In the genomic region with DNA sequence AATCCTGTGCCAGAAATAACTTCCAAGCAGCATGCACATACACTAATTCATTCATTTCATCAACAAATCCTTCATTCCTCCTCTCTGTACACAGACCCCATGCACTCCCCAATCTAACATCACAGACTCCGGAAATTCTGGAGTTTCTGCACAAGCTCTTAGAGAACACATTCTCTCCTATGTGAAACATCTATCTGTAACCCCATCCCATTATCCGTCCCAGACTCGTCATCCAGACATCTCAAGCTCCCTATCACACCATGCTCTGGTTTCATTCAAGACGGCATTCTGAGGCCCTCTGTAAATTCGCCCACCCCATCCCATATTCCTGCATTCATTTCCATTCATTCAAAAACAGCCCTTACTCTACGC, we compare ENCODE assay signal across 8 cellular contexts. TPM values are rescaled to one million over a fixed set of nuclear protein-coding genes. Genes with fewer than 3 reads are reported as not detected.
DNase-seq lines count a peak whose midpoint lies in the region; ATAC-seq and TF ChIP-seq lines count a peak whose summit lies in the region.

No MANE protein-coding gene starts in this region.

- H3K4me3 ChIP-seq in liver (ENCODE audit: low read depth in 1 of 3, low read length in 3 of 3) (peak overlapping the region; percentile 71 to 89 (median 82)), upper lobe of left lung (peak overlapping the region; percentile 65 to 87 (median 70))

- no peaks in the 10 kb centered on the region for H3K36me3 ChIP-seq in liver (ENCODE audit: control insufficient read depth in 4 of 4, insufficient read depth in 3 of 4, low read depth in 1 of 4, low read length in 3 of 4)
- no peaks in the 10 kb centered on the region for H3K36me3 ChIP-seq in upper lobe of left lung

- WGBS in liver = under 1% methylated on average over 6 of the region's 6 CpGs
- whole genome bisulfite sequencing in upper lobe of left lung, 2 donors = 0 to 1% methylated on average over 6 of the region's 6 CpGs

- H3K27ac ChIP-seq in angular gyrus (ENCODE audit: low read depth, low read length) (peak overlapping the region; percentile 88), liver (ENCODE audit: low read depth in 1 of 2, low read length in 2 of 2) (peak overlapping the region; percentile 80 to 82), upper lobe of left lung (peak overlapping the region; percentile 85 to 95 (median 90))

- H3K27me3 ChIP-seq in liver (ENCODE audit: control insufficient read depth in 4 of 4, insufficient read depth in 4 of 4, low read length in 3 of 4) (no peaks in the 10 kb centered on the region), upper lobe of left lung (no peaks in the 10 kb centered on the region)

- ATAC-seq in HG03139 (IDR thresholded peaks at IDR 0.05; ENCODE audit: unreplicated experiment) (peak; percentile 5), upper lobe of left lung (ENCODE audit: low FRiP score in 2 of 2) (no peak)

- TF ChIP-seq POLR2A in upper lobe of left lung (IDR thresholded peaks at IDR 0.05) = no peak

- no peak for TF ChIP-seq EP300 in upper lobe of left lung (IDR thresholded peaks at IDR 0.05)

- no peak for DNase-seq in activated CD4-positive, alpha-beta T cell treated with anti-CD3 and anti-CD28 coated beads, Interleukin-2, amount 10 ng/mL, durations not matched to agents 24 days and 14 days
- DNase-seq in activated CD4-positive, alpha-beta T cell treated with anti-CD3 and anti-CD28 coated beads, Interleukin-2, amount 50 U/mL, for 1 hour = no peak
- DNase-seq in upper lobe of left lung (no peak), mucosa of gallbladder (ENCODE audit: low spot score) (no peak)
- no peak for DNase-seq in central memory CD4-positive, alpha-beta T cell

- H3K4me1 Mint-ChIP-seq in activated CD4-positive, alpha-beta T cell treated with anti-CD3 and anti-CD28 coated beads, Interleukin-2, amount 10 ng/mL, durations not matched to agents 24 days and 14 days = peaks cover 27% of the 10 kb centered on the region

- H3K9me3 ChIP-seq in liver (ENCODE audit: control insufficient read depth in 4 of 4, low read length in 3 of 4) (no peaks in the 10 kb centered on the region), upper lobe of left lung (peaks cover 0 to 12% (median 11%) of the 10 kb centered on the region in 4 donors)

- H3K27ac Mint-ChIP-seq in activated CD4-positive, alpha-beta T cell treated with anti-CD3 and anti-CD28 coated beads, Interleukin-2, amount 10 ng/mL, durations not matched to agents 24 days and 14 days = peak overlapping the region; percentile 94

- peaks cover 7% of the 10 kb centered on the region for H3K9me3 Mint-ChIP-seq in activated CD4-positive, alpha-beta T cell treated with anti-CD3 and anti-CD28 coated beads, Interleukin-2, amount 10 ng/mL, durations not matched to agents 24 days and 14 days

- peaks cover 7 to 20% (median 15%) of the 10 kb centered on the region in 4 donors for H3K4me1 ChIP-seq in liver (ENCODE audit: control insufficient read depth in 4 of 4, insufficient read depth in 4 of 4, low read length in 3 of 4)
- peaks cover 15 to 20% (median 17%) of the 10 kb centered on the region in 4 donors for H3K4me1 ChIP-seq in upper lobe of left lung

- intact Hi-C loops in activated CD4-positive, alpha-beta T cell treated with anti-CD3 and anti-CD28 coated beads, Interleukin-2, amount 10 ng/mL, durations not matched to agents 24 days and 14 days (cut with micrococcal nuclease) = loop anchor here (1.0 to 5.0 kb wide), 4 partner anchors 11 to 706 kb away; a partner anchor contains a TSS

- H3K27me3 Mint-ChIP-seq in activated CD4-positive, alpha-beta T cell treated with anti-CD3 and anti-CD28 coated beads, Interleukin-2, amount 10 ng/mL, durations not matched to agents 24 days and 14 days = peaks cover 2% of the 10 kb centered on the region

- no peak for TF ChIP-seq RAD21 in liver (IDR thresholded peaks at IDR 0.05)

- TF ChIP-seq CTCF in liver (IDR thresholded peaks at IDR 0.05; ENCODE audit: low read depth, low read length, missing input control) (no peak), upper lobe of left lung (IDR thresholded peaks at IDR 0.05) (no peak)

- H3K36me3 Mint-ChIP-seq in activated CD4-positive, alpha-beta T cell treated with anti-CD3 and anti-CD28 coated beads, Interleukin-2, amount 10 ng/mL, durations not matched to agents 24 days and 14 days (ENCODE audit: low read depth) = peaks cover 21% of the 10 kb centered on the region

- H3K9ac ChIP-seq in liver (ENCODE audit: low read depth in 1 of 2, low read length in 2 of 2) = peak overlapping the region in 1 of 2 donors; percentile 63

- H3K4me3 Mint-ChIP-seq in activated CD4-positive, alpha-beta T cell treated with anti-CD3 and anti-CD28 coated beads, Interleukin-2, amount 10 ng/mL, durations not matched to agents 24 days and 14 days = peak overlapping the region; percentile 87

TF ChIP-seq in liver, 16 proteins besides CTCF, POLR2A, EP300 and RAD21:
- TF ChIP-seq GABPA (IDR thresholded peaks at IDR 0.05 in 1 of 2, conservative IDR thresholded peaks at IDR 0.05 in 1 of 2) (no peak), TAF1 (conservative IDR thresholded peaks at IDR 0.05) (no peak), YY1 (IDR thresholded peaks at IDR 0.05) (no peak), HNF4G (IDR thresholded peaks at IDR 0.05) (no peak), FOXA1 (IDR thresholded peaks at IDR 0.05) (no peak), NR2F2 (IDR thresholded peaks at IDR 0.05) (no peak), JUND (IDR thresholded peaks at IDR 0.05) (no peak), RXRA (IDR thresholded peaks at IDR 0.05) (no peak), HNF4A (conservative IDR thresholded peaks at IDR 0.05) (no peak), EGR1 (IDR thresholded peaks at IDR 0.05; ENCODE audit: low read depth in 2 of 2) (no peak), FOXA2 (IDR thresholded peaks at IDR 0.05) (no peak), SP1 (IDR thresholded peaks at IDR 0.05) (no peak)
- TF ChIP-seq, protein P1, sequence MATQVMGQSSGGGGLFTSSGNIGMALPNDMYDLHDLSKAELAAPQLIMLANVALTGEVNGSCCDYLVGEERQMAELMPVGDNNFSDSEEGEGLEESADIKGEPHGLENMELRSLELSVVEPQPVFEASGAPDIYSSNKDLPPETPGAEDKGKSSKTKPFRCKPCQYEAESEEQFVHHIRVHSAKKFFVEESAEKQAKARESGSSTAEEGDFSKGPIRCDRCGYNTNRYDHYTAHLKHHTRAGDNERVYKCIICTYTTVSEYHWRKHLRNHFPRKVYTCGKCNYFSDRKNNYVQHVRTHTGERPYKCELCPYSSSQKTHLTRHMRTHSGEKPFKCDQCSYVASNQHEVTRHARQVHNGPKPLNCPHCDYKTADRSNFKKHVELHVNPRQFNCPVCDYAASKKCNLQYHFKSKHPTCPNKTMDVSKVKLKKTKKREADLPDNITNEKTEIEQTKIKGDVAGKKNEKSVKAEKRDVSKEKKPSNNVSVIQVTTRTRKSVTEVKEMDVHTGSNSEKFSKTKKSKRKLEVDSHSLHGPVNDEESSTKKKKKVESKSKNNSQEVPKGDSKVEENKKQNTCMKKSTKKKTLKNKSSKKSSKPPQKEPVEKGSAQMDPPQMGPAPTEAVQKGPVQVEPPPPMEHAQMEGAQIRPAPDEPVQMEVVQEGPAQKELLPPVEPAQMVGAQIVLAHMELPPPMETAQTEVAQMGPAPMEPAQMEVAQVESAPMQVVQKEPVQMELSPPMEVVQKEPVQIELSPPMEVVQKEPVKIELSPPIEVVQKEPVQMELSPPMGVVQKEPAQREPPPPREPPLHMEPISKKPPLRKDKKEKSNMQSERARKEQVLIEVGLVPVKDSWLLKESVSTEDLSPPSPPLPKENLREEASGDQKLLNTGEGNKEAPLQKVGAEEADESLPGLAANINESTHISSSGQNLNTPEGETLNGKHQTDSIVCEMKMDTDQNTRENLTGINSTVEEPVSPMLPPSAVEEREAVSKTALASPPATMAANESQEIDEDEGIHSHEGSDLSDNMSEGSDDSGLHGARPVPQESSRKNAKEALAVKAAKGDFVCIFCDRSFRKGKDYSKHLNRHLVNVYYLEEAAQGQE (IDR thresholded peaks at IDR 0.05) = no peak
- TF ChIP-seq, protein P2, sequence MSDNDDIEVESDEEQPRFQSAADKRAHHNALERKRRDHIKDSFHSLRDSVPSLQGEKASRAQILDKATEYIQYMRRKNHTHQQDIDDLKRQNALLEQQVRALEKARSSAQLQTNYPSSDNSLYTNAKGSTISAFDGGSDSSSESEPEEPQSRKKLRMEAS (IDR thresholded peaks at IDR 0.05) = no peak
- TF ChIP-seq, protein P3, sequence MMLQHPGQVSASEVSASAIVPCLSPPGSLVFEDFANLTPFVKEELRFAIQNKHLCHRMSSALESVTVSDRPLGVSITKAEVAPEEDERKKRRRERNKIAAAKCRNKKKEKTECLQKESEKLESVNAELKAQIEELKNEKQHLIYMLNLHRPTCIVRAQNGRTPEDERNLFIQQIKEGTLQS (IDR thresholded peaks at IDR 0.05) = no peak
- TF ChIP-seq, protein P4, sequence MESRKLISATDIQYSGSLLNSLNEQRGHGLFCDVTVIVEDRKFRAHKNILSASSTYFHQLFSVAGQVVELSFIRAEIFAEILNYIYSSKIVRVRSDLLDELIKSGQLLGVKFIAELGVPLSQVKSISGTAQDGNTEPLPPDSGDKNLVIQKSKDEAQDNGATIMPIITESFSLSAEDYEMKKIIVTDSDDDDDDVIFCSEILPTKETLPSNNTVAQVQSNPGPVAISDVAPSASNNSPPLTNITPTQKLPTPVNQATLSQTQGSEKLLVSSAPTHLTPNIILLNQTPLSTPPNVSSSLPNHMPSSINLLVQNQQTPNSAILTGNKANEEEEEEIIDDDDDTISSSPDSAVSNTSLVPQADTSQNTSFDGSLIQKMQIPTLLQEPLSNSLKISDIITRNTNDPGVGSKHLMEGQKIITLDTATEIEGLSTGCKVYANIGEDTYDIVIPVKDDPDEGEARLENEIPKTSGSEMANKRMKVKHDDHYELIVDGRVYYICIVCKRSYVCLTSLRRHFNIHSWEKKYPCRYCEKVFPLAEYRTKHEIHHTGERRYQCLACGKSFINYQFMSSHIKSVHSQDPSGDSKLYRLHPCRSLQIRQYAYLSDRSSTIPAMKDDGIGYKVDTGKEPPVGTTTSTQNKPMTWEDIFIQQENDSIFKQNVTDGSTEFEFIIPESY (IDR thresholded peaks at IDR 0.05) = no peak

RNA-seq across cellular contexts. Expression of a gene that starts 0.6 kb away (rescaled TPM):
- total RNA-seq in activated CD4-positive, alpha-beta T cell treated with anti-CD3 and anti-CD28 coated beads, Interleukin-2, amount 10 ng/mL, durations not matched to agents 24 days and 14 days = 35.0 and 35.7 TPM in 2 replicates
- total RNA-seq in liver (10 to 100 TPM; 13.3 to 23.3 TPM), upper lobe of left lung (10 to 100 TPM in 4 of 6 donors, 1 to 10 TPM in 2; 9.8 to 25.1 (median 14.2) TPM), mucosa of gallbladder (18.0 TPM)
- 10 to 100 TPM; 11.3 to 14.5 TPM for polyA plus RNA-seq in liver

RNA-seq across cellular contexts. Expression of a gene that starts 48.1 kb away (rescaled TPM):
- total RNA-seq in activated CD4-positive, alpha-beta T cell treated with anti-CD3 and anti-CD28 coated beads, Interleukin-2, amount 10 ng/mL, durations not matched to agents 24 days and 14 days = 60.9 and 63.9 TPM in 2 replicates
- total RNA-seq in liver (10 to 100 TPM; 45.7 to 47.8 TPM), upper lobe of left lung (10 to 100 TPM in 5 of 6 donors, 1 to 10 TPM in 1; 6.7 to 34.1 (median 24.4) TPM), mucosa of gallbladder (41.2 TPM)
- polyA plus RNA-seq in liver = 10 to 100 TPM in 1 of 2 donors, 1 to 10 TPM in 1; 9.7 to 18.5 TPM
